Comparison of ENCODE assay signal across 9 cellular contexts in genomic region chr19:14114854-14115253, GRCh38. TPM values are rescaled to one million over a fixed set of nuclear protein-coding genes. Genes with fewer than 3 reads are reported as not detected.
DNase-seq lines count a peak whose midpoint lies in the region; ATAC-seq, FAIRE-seq and TF ChIP-seq lines count a peak whose summit lies in the region.
"Had no signal": no experiment of that assay in that cellular context is flagged by ENCODE, and none has a peak within 500 bp of the region (broad histone marks: within the 10 kb centered on the region; RNA-seq: fewer than 3 reads in every experiment).

No MANE protein-coding gene starts in this region.

- WGBS in HepG2 (ENCODE audit: low lambda C conversion rate): 65% methylated on average over 8 of the region's 9 CpGs

- H3K4me3 Mint-ChIP-seq in stimulated activated naive CD8-positive, alpha-beta T cell treated with anti-CD3 and anti-CD28 coated beads, Interleukin-15, amount 100 ng/mL, for 72 hours: no peak overlapping the region

- no peak for ATAC-seq in HepG2
- no peak for ATAC-seq in stimulated activated naive CD8-positive, alpha-beta T cell treated with anti-CD3 and anti-CD28 coated beads, Interleukin-15, amount 100 ng/mL, for 72 hours
- ATAC-seq in sciatic nerve: no peak
- ATAC-seq in esophagus mucosa: no peak

- TF ChIP-seq POLR2A in HepG2 (IDR thresholded peaks at IDR 0.05; ENCODE audit: insufficient read depth in 1 of 2, low read depth in 2 of 2, low read length in 2 of 2): no peak

- peak; percentile 59 for TF ChIP-seq RAD21 in HepG2 (CRISPR knock-in tag; IDR thresholded peaks at IDR 0.05)

- no peaks in the 10 kb centered on the region for H3K27me3 Mint-ChIP-seq in stimulated activated naive CD8-positive, alpha-beta T cell treated with anti-CD3 and anti-CD28 coated beads, Interleukin-15, amount 100 ng/mL, for 72 hours

- H3K27me3 ChIP-seq in HepG2 (ENCODE audit: control insufficient read depth in 1 of 2, insufficient read depth in 2 of 2, low read length in 2 of 2): no peaks in the 10 kb centered on the region; a peak in 1 of 5 replicates

- no peak overlapping the region for H3K27ac Mint-ChIP-seq in stimulated activated naive CD8-positive, alpha-beta T cell treated with anti-CD3 and anti-CD28 coated beads, Interleukin-15, amount 100 ng/mL, for 72 hours

- no TSS peak for BruUV-seq in HepG2 (replicated peaks; lab: Mats Ljungman, UMichigan)

- POLR2A ChIA-PET in HepG2 (lab: Yijun Ruan, JAX): interaction anchor here (2.8 kb wide), 1 partner anchor 22 kb away, joined by 11 read pairs; the partner anchor contains the start of gene ASF1B

- peaks cover 76% of the 10 kb centered on the region for H3K4me1 ChIP-seq in HepG2 (ENCODE audit: insufficient read depth, low read length)

- TF ChIP-seq EP300 in HepG2 (IDR thresholded peaks at IDR 0.05; ENCODE audit: low read depth in 2 of 2, low read length in 2 of 2) (no peak), HepG2 (CRISPR knock-in tag; IDR thresholded peaks at IDR 0.05; ENCODE audit: borderline replicate concordance) (no peak)

- CTCF ChIA-PET in HepG2 (lab: Yijun Ruan, JAX; ENCODE audit: low intra/inter-chr PET ratio, low total read pairs): interaction anchor here (0.7 to 1.6 kb wide), 5 partner anchors 16 to 235 kb away, joined by 3 to 7 read pairs (median 3); no protein-coding TSS in a partner anchor

- in situ Hi-C loops in astrocyte of the spinal cord (cut with HindIII; ENCODE audit: low sequenced_read_pairs): no loop called here
- in situ Hi-C loops in HepG2 (cut with HindIII; ENCODE audit: extremely low pct_ligation_motif_present, low pct_unique_long_range_greater_than_20kb): no loop called here

- H3K36me3 ChIP-seq in HepG2 (replicated peaks in 1 of 2; ENCODE audit: control insufficient read depth in 1 of 2, insufficient read depth in 2 of 2, low read length in 2 of 2): no peaks in the 10 kb centered on the region

- H3K9ac ChIP-seq in HepG2 (ENCODE audit: insufficient read depth, low read depth, low read length): no peak overlapping the region

- H3K4me1 Mint-ChIP-seq in stimulated activated naive CD8-positive, alpha-beta T cell treated with anti-CD3 and anti-CD28 coated beads, Interleukin-15, amount 100 ng/mL, for 72 hours: peaks cover 73% of the 10 kb centered on the region

- H3K4me3 ChIP-seq in astrocyte of the spinal cord (ENCODE audit: low read depth, low read length) (no peak overlapping the region), HepG2 (replicated peaks in 1 of 3; ENCODE audit: insufficient read depth in 1 of 3, low read depth in 2 of 3, low read length in 3 of 3) (no peak overlapping the region)

- no peaks in the 10 kb centered on the region for H3K9me3 ChIP-seq in HepG2 (ENCODE audit: low read length)

- FAIRE-seq in HepG2 (lab: Jason Lieb, UNC): no peak
- FAIRE-seq: A204.1 had no signal

- no peaks in the 10 kb centered on the region for H4K20me1 ChIP-seq in HepG2 (ENCODE audit: insufficient read depth, low read length)

- DNase-seq in DMS 273 (lab: John Stamatoyannopoulos, UW; ENCODE audit: unreplicated experiment) (peak; percentile 58), DMS 273 treated with DMSO at 0.1 percent for 48 hours (lab: John Stamatoyannopoulos, UW) (no peak), SKM-1 (lab: John Stamatoyannopoulos, UW; ENCODE audit: unreplicated experiment) (peak; percentile 82), astrocyte of the spinal cord (ENCODE audit: low read depth, low spot score) (no peak), HepG2 (ENCODE audit: low spot score) (no peak), sciatic nerve (ENCODE audit: low spot score) (no peak)
- peak; percentile 50 to 61 for DNase-seq in stimulated activated naive CD8-positive, alpha-beta T cell treated with anti-CD3 and anti-CD28 coated beads, Interleukin-15, amount 100 ng/mL, for 72 hours

- H3K27ac ChIP-seq in HepG2 (ENCODE audit: extremely low read length, insufficient read depth, low read length): no peak overlapping the region

- peaks cover 12% of the 10 kb centered on the region for H3K79me2 ChIP-seq in HepG2 (ENCODE audit: insufficient read depth, low read length)

- no peaks in the 10 kb centered on the region for H3K9me3 Mint-ChIP-seq in stimulated activated naive CD8-positive, alpha-beta T cell treated with anti-CD3 and anti-CD28 coated beads, Interleukin-15, amount 100 ng/mL, for 72 hours

- TF ChIP-seq CTCF in astrocyte of the spinal cord (IDR thresholded peaks at IDR 0.05; ENCODE audit: low read depth, low read length): peak; percentile 55
- peak; percentile 74 for TF ChIP-seq CTCF in HepG2 (CRISPR knock-in tag; IDR thresholded peaks at IDR 0.05)

- no peak overlapping the region for H3K4me2 ChIP-seq in HepG2 (ENCODE audit: low read depth, low read length)

- intact Hi-C loops in HepG2 (cut with micrococcal nuclease; ENCODE audit: unreplicated experiment): loop anchor here (5.0 kb wide), 1 partner anchor 33 kb away; no protein-coding TSS in a partner anchor
- intact Hi-C loops in sciatic nerve (cut with DNase I): no loop called here

- no peak overlapping the region for H2AFZ ChIP-seq in HepG2 (ENCODE audit: low read length)

RNA-seq across cellular contexts. Expression of gene PRKACA, which starts 2.7 kb away (rescaled TPM):
- total RNA-seq in HepG2 (2016; rRNA removed; fragmentation: Illumina TruSeq; extraction: Trizol) (11.0 and 14.0 TPM in 2 replicates), sciatic nerve (78.0 TPM), esophagus mucosa (45.2 TPM)
- 20.4 and 21.6 TPM in 2 replicates for total RNA-seq in HepG2 (2016; cell fraction: cytosol; rRNA removed; fragmentation: Illumina TruSeq; extraction: Trizol; ENCODE audit: low read depth)
- 10.4 and 13.7 TPM in 2 replicates for total RNA-seq in HepG2 (2016; cell fraction: insoluble cytoplasmic fraction; rRNA removed; fragmentation: Illumina TruSeq; extraction: Trizol)
- total RNA-seq in HepG2 (2016; cell fraction: membrane; rRNA removed; fragmentation: Illumina TruSeq; extraction: Trizol): 56.9 and 57.5 TPM in 2 replicates
- 13.6 and 18.3 TPM in 2 replicates for total RNA-seq in HepG2 (2016; cell fraction: nucleus; rRNA removed; fragmentation: Illumina TruSeq; extraction: Trizol)
- 18.2 and 22.9 TPM in 2 replicates for polyA plus RNA-seq in HepG2 (2011; rRNA removed)
- polyA plus RNA-seq in HepG2 (2011; cell fraction: cytosol; rRNA removed): 19.3 and 19.7 TPM in 2 replicates
- polyA plus RNA-seq in HepG2 (2011; cell fraction: nucleus; rRNA removed): 23.6 and 27.0 TPM in 2 replicates
- 29.4 and 35.6 TPM in 2 replicates for polyA plus RNA-seq in HepG2 (2012)
- polyA plus RNA-seq in HepG2 (2016; cell fraction: cytosol; fragmentation: Illumina TruSeq; extraction: Trizol; ENCODE audit: low read depth): 60.1 and 74.1 TPM in 2 replicates
- polyA plus RNA-seq in HepG2 (2016; cell fraction: insoluble cytoplasmic fraction; fragmentation: Illumina TruSeq; extraction: Trizol; ENCODE audit: low read depth): 43.2 and 60.0 TPM in 2 replicates
- 115 and 118 TPM in 2 replicates for polyA plus RNA-seq in HepG2 (2016; cell fraction: membrane; fragmentation: Illumina TruSeq; extraction: Trizol; ENCODE audit: low read depth)
- 46.7 and 48.9 TPM in 2 replicates for polyA plus RNA-seq in HepG2 (2016; cell fraction: nucleus; fragmentation: Illumina TruSeq; extraction: Trizol; ENCODE audit: insufficient read depth, low read depth)
- polyA minus RNA-seq in HepG2 (2011; rRNA and poly(A)+ RNA removed; ENCODE audit: low replicate concordance): 29.2 and 31.4 TPM in 2 replicates
- 9.8 and 16.4 TPM in 2 replicates for polyA minus RNA-seq in HepG2 (2011; cell fraction: cytosol; rRNA and poly(A)+ RNA removed)
- polyA minus RNA-seq in HepG2 (2011; cell fraction: nucleus; rRNA and poly(A)+ RNA removed): 9.5 and 17.2 TPM in 2 replicates

RNA-seq across cellular contexts. Expression of gene ASF1B, which starts 21.5 kb away (rescaled TPM):
- total RNA-seq in HepG2 (2016; rRNA removed; fragmentation: Illumina TruSeq; extraction: Trizol) (21.9 and 24.8 TPM in 2 replicates), sciatic nerve (0.22 TPM), esophagus mucosa (13.9 TPM)
- 5.9 and 6.4 TPM in 2 replicates for total RNA-seq in HepG2 (2016; cell fraction: cytosol; rRNA removed; fragmentation: Illumina TruSeq; extraction: Trizol; ENCODE audit: low read depth)
- 20.5 and 24.8 TPM in 2 replicates for total RNA-seq in HepG2 (2016; cell fraction: insoluble cytoplasmic fraction; rRNA removed; fragmentation: Illumina TruSeq; extraction: Trizol)
- 12.0 and 14.5 TPM in 2 replicates for total RNA-seq in HepG2 (2016; cell fraction: membrane; rRNA removed; fragmentation: Illumina TruSeq; extraction: Trizol)
- 10.3 and 10.5 TPM in 2 replicates for total RNA-seq in HepG2 (2016; cell fraction: nucleus; rRNA removed; fragmentation: Illumina TruSeq; extraction: Trizol)
- polyA plus RNA-seq in HepG2 (2011; rRNA removed): 14.8 and 18.2 TPM in 2 replicates
- polyA plus RNA-seq in HepG2 (2011; cell fraction: cytosol; rRNA removed): 13.8 and 19.3 TPM in 2 replicates
- 4.3 and 6.8 TPM in 2 replicates for polyA plus RNA-seq in HepG2 (2011; cell fraction: nucleus; rRNA removed)
- 6.4 and 10.7 TPM in 2 replicates for polyA plus RNA-seq in HepG2 (2012)
- 4.1 TPM in 2 replicates for polyA plus RNA-seq in HepG2 (2016; cell fraction: cytosol; fragmentation: Illumina TruSeq; extraction: Trizol; ENCODE audit: low read depth)
- 26.0 and 31.2 TPM in 2 replicates for polyA plus RNA-seq in HepG2 (2016; cell fraction: insoluble cytoplasmic fraction; fragmentation: Illumina TruSeq; extraction: Trizol; ENCODE audit: low read depth)
- polyA plus RNA-seq in HepG2 (2016; cell fraction: membrane; fragmentation: Illumina TruSeq; extraction: Trizol; ENCODE audit: low read depth): 9.5 and 9.9 TPM in 2 replicates
- 24.7 and 25.7 TPM in 2 replicates for polyA plus RNA-seq in HepG2 (2016; cell fraction: nucleus; fragmentation: Illumina TruSeq; extraction: Trizol; ENCODE audit: insufficient read depth, low read depth)
- polyA minus RNA-seq in HepG2 (2011; rRNA and poly(A)+ RNA removed; ENCODE audit: low replicate concordance): 16.4 and 182 TPM in 2 replicates
- 8.5 and 13.4 TPM in 2 replicates for polyA minus RNA-seq in HepG2 (2011; cell fraction: cytosol; rRNA and poly(A)+ RNA removed)
- 3.2 and 3.4 TPM in 2 replicates for polyA minus RNA-seq in HepG2 (2011; cell fraction: nucleus; rRNA and poly(A)+ RNA removed)

RNA-seq across cellular contexts. Expression of gene SAMD1, which starts 24.3 kb away (rescaled TPM):
- total RNA-seq in HepG2 (2016; rRNA removed; fragmentation: Illumina TruSeq; extraction: Trizol) (27.0 and 45.0 TPM in 2 replicates), sciatic nerve (22.2 TPM), esophagus mucosa (24.8 TPM)
- total RNA-seq in HepG2 (2016; cell fraction: cytosol; rRNA removed; fragmentation: Illumina TruSeq; extraction: Trizol; ENCODE audit: low read depth): 16.3 and 17.4 TPM in 2 replicates
- total RNA-seq in HepG2 (2016; cell fraction: insoluble cytoplasmic fraction; rRNA removed; fragmentation: Illumina TruSeq; extraction: Trizol): 26.7 and 42.1 TPM in 2 replicates
- total RNA-seq in HepG2 (2016; cell fraction: membrane; rRNA removed; fragmentation: Illumina TruSeq; extraction: Trizol): 41.7 and 44.3 TPM in 2 replicates
- 16.8 and 22.1 TPM in 2 replicates for total RNA-seq in HepG2 (2016; cell fraction: nucleus; rRNA removed; fragmentation: Illumina TruSeq; extraction: Trizol)
- 17.5 and 18.9 TPM in 2 replicates for polyA plus RNA-seq in HepG2 (2011; rRNA removed)
- 15.2 and 23.1 TPM in 2 replicates for polyA plus RNA-seq in HepG2 (2011; cell fraction: cytosol; rRNA removed)
- 29.2 and 34.6 TPM in 2 replicates for polyA plus RNA-seq in HepG2 (2011; cell fraction: nucleus; rRNA removed)
- 20.9 and 23.9 TPM in 2 replicates for polyA plus RNA-seq in HepG2 (2012)
- 25.4 and 28.8 TPM in 2 replicates for polyA plus RNA-seq in HepG2 (2016; cell fraction: cytosol; fragmentation: Illumina TruSeq; extraction: Trizol; ENCODE audit: low read depth)
- 41.5 and 54.0 TPM in 2 replicates for polyA plus RNA-seq in HepG2 (2016; cell fraction: insoluble cytoplasmic fraction; fragmentation: Illumina TruSeq; extraction: Trizol; ENCODE audit: low read depth)
- polyA plus RNA-seq in HepG2 (2016; cell fraction: membrane; fragmentation: Illumina TruSeq; extraction: Trizol; ENCODE audit: low read depth): 47.7 and 54.2 TPM in 2 replicates
- 48.4 and 51.7 TPM in 2 replicates for polyA plus RNA-seq in HepG2 (2016; cell fraction: nucleus; fragmentation: Illumina TruSeq; extraction: Trizol; ENCODE audit: insufficient read depth, low read depth)
- polyA minus RNA-seq in HepG2 (2011; rRNA and poly(A)+ RNA removed; ENCODE audit: low replicate concordance): 19.3 and 29.7 TPM in 2 replicates
- 18.1 and 18.2 TPM in 2 replicates for polyA minus RNA-seq in HepG2 (2011; cell fraction: cytosol; rRNA and poly(A)+ RNA removed)
- 3.5 and 5.5 TPM in 2 replicates for polyA minus RNA-seq in HepG2 (2011; cell fraction: nucleus; rRNA and poly(A)+ RNA removed)

RNA-seq across cellular contexts. Expression of gene C19orf67, which starts 29.3 kb away (rescaled TPM):
- total RNA-seq in HepG2 (2016; rRNA removed; fragmentation: Illumina TruSeq; extraction: Trizol) (0.11 TPM in 1 of 2 replicates, not detected in the other), sciatic nerve (not detected), esophagus mucosa (0.12 TPM)
- total RNA-seq in HepG2 (2016; cell fraction: cytosol; rRNA removed; fragmentation: Illumina TruSeq; extraction: Trizol; ENCODE audit: low read depth): not detected in 2 replicates
- not detected in 2 replicates for total RNA-seq in HepG2 (2016; cell fraction: insoluble cytoplasmic fraction; rRNA removed; fragmentation: Illumina TruSeq; extraction: Trizol)
- total RNA-seq in HepG2 (2016; cell fraction: membrane; rRNA removed; fragmentation: Illumina TruSeq; extraction: Trizol): not detected in 2 replicates
- total RNA-seq in HepG2 (2016; cell fraction: nucleus; rRNA removed; fragmentation: Illumina TruSeq; extraction: Trizol): 0.66 TPM in 1 of 2 replicates, not detected in the other
- 0.32 and 0.69 TPM in 2 replicates for polyA plus RNA-seq in HepG2 (2011; rRNA removed)
- polyA plus RNA-seq in HepG2 (2011; cell fraction: cytosol; rRNA removed): 0.22 and 0.56 TPM in 2 replicates
- polyA plus RNA-seq in HepG2 (2011; cell fraction: nucleus; rRNA removed): 3.7 and 5.8 TPM in 2 replicates
- polyA plus RNA-seq in HepG2 (2012): 0.12 and 0.36 TPM in 2 replicates
- not detected in 2 replicates for polyA plus RNA-seq in HepG2 (2016; cell fraction: cytosol; fragmentation: Illumina TruSeq; extraction: Trizol; ENCODE audit: low read depth)
- polyA plus RNA-seq in HepG2 (2016; cell fraction: insoluble cytoplasmic fraction; fragmentation: Illumina TruSeq; extraction: Trizol; ENCODE audit: low read depth): not detected in 2 replicates
- polyA plus RNA-seq in HepG2 (2016; cell fraction: membrane; fragmentation: Illumina TruSeq; extraction: Trizol; ENCODE audit: low read depth): not detected in 2 replicates
- not detected in 2 replicates for polyA plus RNA-seq in HepG2 (2016; cell fraction: nucleus; fragmentation: Illumina TruSeq; extraction: Trizol; ENCODE audit: insufficient read depth, low read depth)
- 0.21 and 0.56 TPM in 2 replicates for polyA minus RNA-seq in HepG2 (2011; rRNA and poly(A)+ RNA removed; ENCODE audit: low replicate concordance)
- 0.40 TPM in 1 of 2 replicates, not detected in the other for polyA minus RNA-seq in HepG2 (2011; cell fraction: cytosol; rRNA and poly(A)+ RNA removed)
- polyA minus RNA-seq in HepG2 (2011; cell fraction: nucleus; rRNA and poly(A)+ RNA removed): 1.0 and 1.1 TPM in 2 replicates

RNA-seq across cellular contexts. Expression of gene MISP3, which starts 42.3 kb away (rescaled TPM):
- 5.2 and 5.4 TPM in 2 replicates for total RNA-seq in HepG2 (2016; rRNA removed; fragmentation: Illumina TruSeq; extraction: Trizol)
- 2.1 and 3.4 TPM in 2 replicates for total RNA-seq in HepG2 (2016; cell fraction: cytosol; rRNA removed; fragmentation: Illumina TruSeq; extraction: Trizol; ENCODE audit: low read depth)
- total RNA-seq in HepG2 (2016; cell fraction: insoluble cytoplasmic fraction; rRNA removed; fragmentation: Illumina TruSeq; extraction: Trizol): 3.9 and 5.8 TPM in 2 replicates
- 2.8 and 4.8 TPM in 2 replicates for total RNA-seq in HepG2 (2016; cell fraction: membrane; rRNA removed; fragmentation: Illumina TruSeq; extraction: Trizol)
- 3.2 and 5.3 TPM in 2 replicates for total RNA-seq in HepG2 (2016; cell fraction: nucleus; rRNA removed; fragmentation: Illumina TruSeq; extraction: Trizol)
- 2.5 and 3.4 TPM in 2 replicates for polyA plus RNA-seq in HepG2 (2011; rRNA removed)
- 1.6 and 2.3 TPM in 2 replicates for polyA plus RNA-seq in HepG2 (2011; cell fraction: cytosol; rRNA removed)
- polyA plus RNA-seq in HepG2 (2011; cell fraction: nucleus; rRNA removed): 13.3 and 13.7 TPM in 2 replicates
- 5.5 and 5.6 TPM in 2 replicates for polyA plus RNA-seq in HepG2 (2012)
- 2.9 and 4.0 TPM in 2 replicates for polyA plus RNA-seq in HepG2 (2016; cell fraction: cytosol; fragmentation: Illumina TruSeq; extraction: Trizol; ENCODE audit: low read depth)
- polyA plus RNA-seq in HepG2 (2016; cell fraction: insoluble cytoplasmic fraction; fragmentation: Illumina TruSeq; extraction: Trizol; ENCODE audit: low read depth): 7.1 and 9.0 TPM in 2 replicates
- polyA plus RNA-seq in HepG2 (2016; cell fraction: membrane; fragmentation: Illumina TruSeq; extraction: Trizol; ENCODE audit: low read depth): 3.4 and 4.4 TPM in 2 replicates
- polyA plus RNA-seq in HepG2 (2016; cell fraction: nucleus; fragmentation: Illumina TruSeq; extraction: Trizol; ENCODE audit: insufficient read depth, low read depth): 11.3 and 12.7 TPM in 2 replicates
- 0.12 and 1.1 TPM in 2 replicates for polyA minus RNA-seq in HepG2 (2011; rRNA and poly(A)+ RNA removed; ENCODE audit: low replicate concordance)
- 0.79 and 1.1 TPM in 2 replicates for polyA minus RNA-seq in HepG2 (2011; cell fraction: cytosol; rRNA and poly(A)+ RNA removed)
- 1.1 and 1.3 TPM in 2 replicates for polyA minus RNA-seq in HepG2 (2011; cell fraction: nucleus; rRNA and poly(A)+ RNA removed)
- 5.6 TPM for total RNA-seq in sciatic nerve
- 3.4 TPM for total RNA-seq in esophagus mucosa

Comparison
In these comparisons a context has a peak if more than half of its experiments do, and no peak if none do; other contexts are left out.
1. DNase-seq: peak in DMS 273 (single experiment), SKM-1 (single experiment) and stimulated activated naive CD8-positive, alpha-beta T cell treated with anti-CD3 and anti-CD28 coated beads, Interleukin-15, amount 100 ng/mL, for 72 hours (2 of 2); none in DMS 273 treated with DMSO at 0.1 percent for 48 hours (single experiment), astrocyte of the spinal cord (single experiment), HepG2 (single experiment) and sciatic nerve (single experiment).